In genomic region chr3:163587342-163587741, GRCh38 we compare ENCODE assay signal across 19 cellular contexts.
DNase-seq lines count a peak whose midpoint lies in the region; ATAC-seq and TF ChIP-seq lines count a peak whose summit lies in the region.
"Had no signal": no experiment of that assay in that cellular context is flagged by ENCODE, and none has a peak within 500 bp of the region (broad histone marks: within the 10 kb centered on the region; RNA-seq: fewer than 3 reads in every experiment).

No MANE protein-coding gene starts in this region.

- no peaks in the 10 kb centered on the region for H3K9me2 ChIP-seq in PC-3 (replicated peaks; ENCODE audit: low read length)

- no peaks in the 10 kb centered on the region for H3K79me2 ChIP-seq in PC-3 (ENCODE audit: low read length)

- no peaks in the 10 kb centered on the region for H4K20me1 ChIP-seq in PC-3 (ENCODE audit: low read length)
- H4K20me1 ChIP-seq: BLaER1 had no signal

- no peaks in the 10 kb centered on the region for H3K27me3 ChIP-seq in PC-3 (ENCODE audit: low read length)
- no peaks in the 10 kb centered on the region for H3K27me3 ChIP-seq in brain microvascular endothelial cell (replicated peaks)
- H3K27me3 ChIP-seq in left lung: no peaks in the 10 kb centered on the region
- H3K27me3 ChIP-seq: BLaER1 had no signal

- intact Hi-C loops in PC-3 (cut with micrococcal nuclease) (no loop called here), left lung (cut with DNase I) (no loop called here)

- CTCF ChIA-PET in PC-3 (lab: Charles Lee): no interaction called here

- POLR2A ChIA-PET in PC-3 (lab: Charles Lee; ENCODE audit: unreplicated experiment): interaction anchor here (0.6 kb wide), 1 partner anchor 228 kb away, joined by 4 read pairs; no protein-coding TSS in a partner anchor

- peak overlapping the region; percentile 52 for H3K4me2 ChIP-seq in PC-3 (ENCODE audit: low read length)
- H3K4me2 ChIP-seq: A549, BLaER1 had no signal

- H3K27ac ChIP-seq in PC-3 (ENCODE audit: low read length) (peak overlapping the region; percentile 63), brain microvascular endothelial cell (no peak overlapping the region), left lung (no peak overlapping the region)
- H3K27ac ChIP-seq: A549, BLaER1, HL-60 had no signal

- H3K4me3 ChIP-seq in PC-3 (ENCODE audit: low read length) (no peak overlapping the region; the same call in 1 of the 2 replicates), brain microvascular endothelial cell (ENCODE audit: low read depth, low read length) (no peak overlapping the region), left lung (no peak overlapping the region)
- H3K4me3 ChIP-seq: A549, BLaER1 had no signal

- TF ChIP-seq CTCF in PC-3 (conservative IDR thresholded peaks at IDR 0.05; ENCODE audit: low read depth, low read length) (no peak), brain microvascular endothelial cell (IDR thresholded peaks at IDR 0.05; ENCODE audit: low read depth, low read length, missing control alignments) (no peak), left lung (IDR thresholded peaks at IDR 0.05) (no peak)

- H3F3A ChIP-seq in PC-3 (ENCODE audit: low read length, unreplicated experiment): no peaks in the 10 kb centered on the region

- no peaks in the 10 kb centered on the region for H3K9me3 ChIP-seq in PC-3 (ENCODE audit: low read length)
- H3K9me3 ChIP-seq in left lung: peaks cover 0 to 27% of the 10 kb centered on the region in 2 donors
- H3K9me3 ChIP-seq: A549 had no signal

- H3K9ac ChIP-seq in PC-3 (ENCODE audit: low read length): no peak overlapping the region
- H3K9ac ChIP-seq: BLaER1 had no signal

- BruUV-seq in PC-3 (replicated peaks; lab: Mats Ljungman, UMichigan): no TSS peak

- ATAC-seq in PC-3 (peak; percentile 95), GM18498 (IDR thresholded peaks at IDR 0.05; ENCODE audit: unreplicated experiment) (no peak), left lung (no peak)
- ATAC-seq: A549, HepG2 had no signal

- peak; percentile 2 for DNase-seq in EL
- DNase-seq in HS-27A (ENCODE audit: low read depth): peak; percentile 84
- DNase-seq in PC-3: peak; percentile 95
- peak; percentile 70 for DNase-seq in brain microvascular endothelial cell
- DNase-seq in LoVo (ENCODE audit: low spot score): no peak
- DNase-seq in cerebellar nuclear complex (lab: John Stamatoyannopoulos, UW): no peak
- DNase-seq in left lung: no peak
- DNase-seq: CD4-positive, alpha-beta memory T cell; DMS153; DMS79; GOT3; H9; Karpas-422; KBM-7 had no signal

- H3K4me1 ChIP-seq in PC-3 (ENCODE audit: insufficient read depth, low read length) (peaks cover 23% of the 10 kb centered on the region), left lung (no peaks in the 10 kb centered on the region)
- H3K4me1 ChIP-seq: A549, BLaER1 had no signal

- no peak overlapping the region for H2AFZ ChIP-seq in PC-3 (ENCODE audit: low read length)

- H3K36me3 ChIP-seq in PC-3 (ENCODE audit: low read depth, low read length) (no peaks in the 10 kb centered on the region), brain microvascular endothelial cell (replicated peaks) (no peaks in the 10 kb centered on the region), left lung (no peaks in the 10 kb centered on the region)
- H3K36me3 ChIP-seq: BLaER1 had no signal

- in situ Hi-C loops in brain microvascular endothelial cell (cut with HindIII; ENCODE audit: low pct_ligation_motif_present, low sequenced_read_pairs): no loop called here

Comparison
In these comparisons a context has a peak if more than half of its experiments do, and no peak if none do; other contexts are left out.
1. DNase-seq: peak in EL (single experiment), HS-27A (single experiment), PC-3 (single experiment) and brain microvascular endothelial cell (single experiment); none in LoVo (single experiment), cerebellar nuclear complex (0 of 2) and left lung (0 of 2).